Comparison of ENCODE assay signal across 8 cellular contexts in genomic region chr9:127133739-127134167, GRCh38. TPM values are rescaled to one million over a fixed set of nuclear protein-coding genes. Genes with fewer than 3 reads are reported as not detected.
DNase-seq lines count a peak whose midpoint lies in the region; ATAC-seq and TF ChIP-seq lines count a peak whose summit lies in the region.

No MANE protein-coding gene starts in this region.

- no peak for TF ChIP-seq POLR2A in GM18505 (IDR thresholded peaks at IDR 0.05; ENCODE audit: borderline replicate concordance, extremely low read depth, insufficient read depth, insufficient read length)

- peak; percentile 62 for DNase-seq in G401 (ENCODE audit: low spot score)
- DNase-seq in amygdala (lab: John Stamatoyannopoulos, UW), result peak in 52 of 56 donors; percentile 23 to 90 (median 72)
- DNase-seq in hypothalamus (lab: John Stamatoyannopoulos, UW), result peak in 45 of 51 donors; percentile 28 to 92 (median 71)
- peak; percentile 65 for DNase-seq in sciatic nerve (ENCODE audit: low spot score)
- DNase-seq in stimulated activated naive CD4-positive, alpha-beta T cell (lab: John Stamatoyannopoulos, UW), result no peak
- no peak for DNase-seq in T-helper 1 cell

- peak; percentile 71 for ATAC-seq in sciatic nerve
- no peak for ATAC-seq in GM18502 (IDR thresholded peaks at IDR 0.05; ENCODE audit: poor library complexity, unreplicated experiment)
- no peak for ATAC-seq in GM18505 (IDR thresholded peaks at IDR 0.05; ENCODE audit: unreplicated experiment)

- in situ Hi-C loops in G401 (cut with HindIII; ENCODE audit: low sequenced_read_pairs), result no loop called here

- intact Hi-C loops in sciatic nerve (cut with DNase I), result no loop called here

RNA-seq across cellular contexts. Expression of gene ANGPTL2, which starts 11.3 kb away (rescaled TPM):
- 10.3 and 24.4 TPM in 2 replicates for total RNA-seq in G401 (2014; rRNA removed; shearing (Covaris generic))
- total RNA-seq in sciatic nerve, result 46.4 TPM

Comparison
In these comparisons a context has a peak if more than half of its experiments do, and no peak if none do; other contexts are left out.
1. DNase-seq: peak in G401 (single experiment), amygdala (52 of 56), hypothalamus (45 of 51) and sciatic nerve (single experiment); none in stimulated activated naive CD4-positive, alpha-beta T cell (0 of 6) and T-helper 1 cell (0 of 5).